Comparison of ENCODE assay signal across 29 cellular contexts in genomic region chr6:169802790-169803189, GRCh38. TPM values are rescaled to one million over a fixed set of nuclear protein-coding genes. Genes with fewer than 3 reads are reported as not detected.
DNase-seq lines count a peak whose midpoint lies in the region; ATAC-seq and TF ChIP-seq lines count a peak whose summit lies in the region.
"Had no signal": no experiment of that assay in that cellular context is flagged by ENCODE, and none has a peak within 500 bp of the region (broad histone marks: within the 10 kb centered on the region; RNA-seq: fewer than 3 reads in every experiment).

No MANE protein-coding gene starts in this region.

- no peak overlapping the region for H3K4me3 ChIP-seq in foreskin fibroblast (ENCODE audit: low read depth in 1 of 2, low read length in 2 of 2)
- no peak overlapping the region for H3K4me3 ChIP-seq in testis
- H3K4me3 ChIP-seq: ascending aorta, cardiac muscle cell, coronary artery, lung had no signal

- CTCF ChIA-PET in activated naive CD4-positive, alpha-beta T cell treated with anti-CD3 and anti-CD28 coated beads, Interleukin-2, amount 10 ng/mL, durations not matched to agents 7 days and 5 days (lab: Charles Lee) = interaction anchor here (1.3 to 4.2 kb wide), 3 partner anchors 9 to 29 kb away, joined by 3 to 35 read pairs (median 8); no protein-coding TSS in a partner anchor

- DNase-seq in activated naive CD4-positive, alpha-beta T cell treated with anti-CD3 and anti-CD28 coated beads, Interleukin-2, amount 10 ng/mL, durations not matched to agents 7 days and 5 days = no peak
- DNase-seq in MV-4-11 (lab: John Stamatoyannopoulos, UW) (peak; percentile 32), foreskin fibroblast (peak; percentile 12 to 23), testis (peak; percentile 8), GM19238 (ENCODE audit: insufficient read length, low spot score) (no peak)
- DNase-seq: activated CD4-positive, alpha-beta T cell treated with anti-CD3 and anti-CD28 coated beads for 4 hours; activated effector memory CD4-positive, alpha-beta T cell treated with Interleukin-2 at 50 U/mL for 16 hours; activated naive CD8-positive, alpha-beta T cell treated with anti-CD3 and anti-CD28 coated beads for 36 hours; effector CD8-positive, alpha-beta T cell; hypothalamus; left cardiac atrium; NCI-H1417 treated with DMSO at 0.1 percent for 48 hours; NCI-H2081 treated with DMSO at 0.1 percent for 48 hours; NCI-H2227 treated with DMSO at 0.1 percent for 48 hours; NCI-H526 treated with DMSO at 0.1 percent for 48 hours; nephron progenitor cell; SIG-M5; stimulated activated naive CD4-positive, alpha-beta T cell treated with Interleukin-2 at 50 U/mL for 16 hours; T1000; WERI-Rb-1 had no signal

- no peaks in the 10 kb centered on the region for H3K27me3 ChIP-seq in testis
- H3K27me3 ChIP-seq: ascending aorta, cardiac muscle cell had no signal

- no peak for ATAC-seq in HG03025 (IDR thresholded peaks at IDR 0.05; ENCODE audit: low FRiP score, unreplicated experiment)
- no peak for ATAC-seq in GM19351 (IDR thresholded peaks at IDR 0.05; ENCODE audit: unreplicated experiment)
- ATAC-seq: left cardiac atrium had no signal

- H3K9me3 ChIP-seq in testis = no peaks in the 10 kb centered on the region
- H3K9me3 ChIP-seq: ascending aorta had no signal

- H3K27ac Mint-ChIP-seq in activated naive CD4-positive, alpha-beta T cell treated with anti-CD3 and anti-CD28 coated beads, Interleukin-2, amount 50 U/mL, for 24 hours = peak overlapping the region; percentile 66
- no peak overlapping the region for H3K27ac Mint-ChIP-seq in activated naive CD4-positive, alpha-beta T cell treated with anti-CD3 and anti-CD28 coated beads, Interleukin-2, amount 10 ng/mL, durations not matched to agents 7 days and 5 days
- H3K27ac Mint-ChIP-seq: activated naive CD8-positive, alpha-beta T cell treated with anti-CD3 and anti-CD28 coated beads for 36 hours; nephron progenitor cell had no signal

- no peak overlapping the region for H3K27ac ChIP-seq in testis
- H3K27ac ChIP-seq: ascending aorta, cardiac muscle cell, coronary artery, epithelial cell of prostate, WERI-Rb-1 had no signal

- TF ChIP-seq POLR2A in testis (IDR thresholded peaks at IDR 0.05) = no peak

- TF ChIP-seq CTCF in foreskin fibroblast (IDR thresholded peaks at IDR 0.05; ENCODE audit: low read depth, low read length) = no peak
- no peak for TF ChIP-seq CTCF in testis (IDR thresholded peaks at IDR 0.05)

- H3K36me3 ChIP-seq in testis (ENCODE audit: low read depth, missing control alignments) = no peaks in the 10 kb centered on the region
- H3K36me3 ChIP-seq: ascending aorta, cardiac muscle cell, WERI-Rb-1 had no signal

- peaks cover 33% of the 10 kb centered on the region for H3K27me3 Mint-ChIP-seq in activated naive CD4-positive, alpha-beta T cell treated with anti-CD3 and anti-CD28 coated beads, Interleukin-2, amount 50 U/mL, for 24 hours
- H3K27me3 Mint-ChIP-seq in activated naive CD4-positive, alpha-beta T cell treated with anti-CD3 and anti-CD28 coated beads, Interleukin-2, amount 10 ng/mL, durations not matched to agents 7 days and 5 days = peaks cover 82% of the 10 kb centered on the region

- WGBS in testis, 2 donors = 97 to 98% methylated on average over 9 of the region's 9 CpGs

- peaks cover 51% of the 10 kb centered on the region for H3K4me1 Mint-ChIP-seq in activated naive CD4-positive, alpha-beta T cell treated with anti-CD3 and anti-CD28 coated beads, Interleukin-2, amount 50 U/mL, for 24 hours
- H3K4me1 Mint-ChIP-seq in activated naive CD4-positive, alpha-beta T cell treated with anti-CD3 and anti-CD28 coated beads, Interleukin-2, amount 10 ng/mL, durations not matched to agents 7 days and 5 days = peaks cover 44% of the 10 kb centered on the region

- no peaks in the 10 kb centered on the region for H3K36me3 Mint-ChIP-seq in activated naive CD4-positive, alpha-beta T cell treated with anti-CD3 and anti-CD28 coated beads, Interleukin-2, amount 50 U/mL, for 24 hours
- H3K36me3 Mint-ChIP-seq in activated naive CD4-positive, alpha-beta T cell treated with anti-CD3 and anti-CD28 coated beads, Interleukin-2, amount 10 ng/mL, durations not matched to agents 7 days and 5 days = no peaks in the 10 kb centered on the region
- H3K36me3 Mint-ChIP-seq: activated naive CD8-positive, alpha-beta T cell treated with anti-CD3 and anti-CD28 coated beads for 36 hours had no signal

- intact Hi-C loops in testis (cut with DNase I; ENCODE audit: low total_unique reads) = no loop called here

- no peaks in the 10 kb centered on the region for H3K9me3 Mint-ChIP-seq in activated naive CD4-positive, alpha-beta T cell treated with anti-CD3 and anti-CD28 coated beads, Interleukin-2, amount 50 U/mL, for 24 hours
- H3K9me3 Mint-ChIP-seq in activated naive CD4-positive, alpha-beta T cell treated with anti-CD3 and anti-CD28 coated beads, Interleukin-2, amount 10 ng/mL, durations not matched to agents 7 days and 5 days = peaks cover 10% of the 10 kb centered on the region
- H3K9me3 Mint-ChIP-seq: activated naive CD8-positive, alpha-beta T cell treated with anti-CD3 and anti-CD28 coated beads for 36 hours; H9 had no signal

- H3K4me1 ChIP-seq in testis = no peaks in the 10 kb centered on the region
- H3K4me1 ChIP-seq: ascending aorta had no signal

- H3K4me3 Mint-ChIP-seq in activated naive CD4-positive, alpha-beta T cell treated with anti-CD3 and anti-CD28 coated beads, Interleukin-2, amount 50 U/mL, for 24 hours = no peak overlapping the region
- H3K4me3 Mint-ChIP-seq in activated naive CD4-positive, alpha-beta T cell treated with anti-CD3 and anti-CD28 coated beads, Interleukin-2, amount 10 ng/mL, durations not matched to agents 7 days and 5 days = no peak overlapping the region
- H3K4me3 Mint-ChIP-seq: activated naive CD8-positive, alpha-beta T cell treated with anti-CD3 and anti-CD28 coated beads for 36 hours; H9; nephron progenitor cell had no signal

RNA-seq across cellular contexts. Expression of gene ERMARD, which starts 51.4 kb away (rescaled TPM):
- total RNA-seq in testis = 10 to 100 TPM; 48.3 to 56.6 TPM
- 77.6 TPM for polyA plus RNA-seq in testis (ENCODE audit: insufficient read depth, low read depth, low replicate concordance)

RNA-seq across cellular contexts. Expression of gene DYNLT2, which starts 51.4 kb away (rescaled TPM):
- 10 to 100 TPM; 15.4 to 20.4 TPM for total RNA-seq in testis
- 59.4 TPM for polyA plus RNA-seq in testis (ENCODE audit: insufficient read depth, low read depth, low replicate concordance)

Comparison
In these comparisons a context has a peak if more than half of its experiments do, and no peak if none do; other contexts are left out.
1. DNase-seq: peak in MV-4-11 (single experiment), foreskin fibroblast (2 of 2) and testis (single experiment); none in activated naive CD4-positive, alpha-beta T cell treated with anti-CD3 and anti-CD28 coated beads, Interleukin-2, amount 10 ng/mL, durations not matched to agents 7 days and 5 days (single experiment) and GM19238 (single experiment).